ENCODE assay signal across 1 cellular context in the genomic region with DNA sequence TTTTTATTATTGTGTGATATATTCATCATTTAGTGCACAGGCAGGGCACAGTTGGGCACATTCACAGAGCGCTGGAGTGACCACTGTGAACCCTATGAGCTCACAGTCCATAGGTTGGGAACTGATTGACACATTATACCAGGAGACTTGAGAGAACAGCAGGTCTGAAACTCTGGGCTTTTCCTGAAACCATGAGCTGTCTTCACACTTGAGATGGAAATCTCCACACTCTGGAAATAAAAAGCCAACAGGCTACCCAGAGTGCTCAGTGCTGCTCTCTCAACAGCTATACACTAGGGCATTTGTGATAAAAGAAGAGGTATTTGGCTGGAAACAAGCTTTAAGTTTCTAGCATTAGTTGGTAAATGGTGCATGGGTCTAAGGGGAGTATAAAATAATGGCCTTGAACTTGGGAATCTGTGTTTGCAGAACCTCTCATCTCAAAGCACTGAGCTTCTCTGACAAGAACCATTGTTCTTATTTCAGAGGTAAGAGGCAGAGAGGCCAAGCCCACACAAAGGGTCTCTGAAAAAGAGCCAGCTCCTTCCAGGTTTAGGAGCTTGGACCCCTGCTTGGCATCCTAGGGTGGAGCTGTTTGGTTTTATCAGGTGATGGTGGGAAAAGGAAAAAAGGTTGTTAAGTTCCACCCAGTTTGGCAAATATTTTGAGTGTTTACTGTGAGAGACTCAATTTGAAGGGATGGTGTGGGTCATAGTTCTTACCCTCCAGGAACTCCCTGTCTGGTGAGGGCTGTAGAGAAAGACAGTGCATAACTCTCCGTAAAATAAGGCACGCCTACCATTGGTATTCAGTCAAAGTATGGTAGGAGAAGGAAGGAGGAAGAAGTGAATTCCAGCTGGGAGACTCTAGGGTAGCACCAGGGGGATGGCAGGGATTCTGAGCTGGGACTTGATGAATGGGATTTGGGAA.
TF ChIP-seq lines count a peak whose summit lies in the region.

No MANE protein-coding gene starts in this region.

TF ChIP-seq in H1, 55 proteins besides CTCF, POLR2A, EP300 and RAD21:
- TF ChIP-seq TEAD4 (IDR thresholded peaks at IDR 0.05; ENCODE audit: low read depth, low read length) (no peak), CHD1 (IDR thresholded peaks at IDR 0.05; ENCODE audit: low read depth, low read length) (no peak)
